8 cellular contexts compared by ENCODE assay signal in the genomic region with DNA sequence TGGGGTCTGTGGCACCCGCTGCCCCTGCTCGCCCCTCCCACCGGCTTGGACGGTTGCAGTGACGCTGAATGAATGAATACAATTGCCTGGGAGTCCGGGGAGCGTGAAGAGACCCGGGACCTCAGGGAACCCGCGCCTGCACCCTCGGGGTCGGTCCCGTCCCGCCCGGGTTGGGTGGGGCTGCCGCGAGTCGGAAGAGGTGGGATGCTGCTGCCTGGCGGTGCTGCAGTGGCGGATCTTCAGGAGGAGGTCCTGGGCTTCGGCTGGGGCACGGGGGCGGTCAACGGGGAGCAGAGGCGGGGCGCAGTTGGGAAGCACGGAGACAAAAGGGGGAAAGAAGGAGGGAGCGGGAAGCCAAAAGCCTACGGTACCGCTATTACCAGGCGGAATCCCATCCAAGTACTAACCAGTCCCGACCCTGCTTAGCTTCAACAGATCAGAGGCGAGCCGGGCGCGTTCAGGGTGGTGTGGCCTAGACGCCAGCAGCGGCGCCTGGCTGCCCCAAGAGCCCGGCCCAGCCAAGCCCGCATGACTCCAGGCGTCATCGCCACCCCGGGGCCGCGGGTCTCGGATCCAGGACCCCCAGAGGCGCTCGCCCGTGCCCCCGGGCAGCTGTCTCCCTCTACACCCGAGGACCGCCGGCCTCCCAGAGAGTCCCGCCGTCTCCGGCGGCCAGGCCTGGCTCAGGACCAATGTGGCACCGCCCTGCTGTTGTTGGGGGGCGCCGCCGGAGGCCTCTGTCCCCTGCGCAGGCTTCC.
A peak's percentile ranks its signal among the peaks of the same experiment; 100 is the strongest.
DNase-seq lines count a peak whose midpoint lies in the region; ATAC-seq and TF ChIP-seq lines count a peak whose summit lies in the region.
"Not testable (repeated sequence)": the region's sequence is repeated elsewhere in the genome, so short reads cannot be mapped to it uniquely, and the experiment has no call there.

No MANE protein-coding gene starts in this region.

- TF ChIP-seq EP300 in stomach (IDR thresholded peaks at IDR 0.05), result not testable (repeated sequence)

- H3K9me3 Mint-ChIP-seq in T-helper 1 cell treated with Interleukin-12 subunit alpha and Interleukin-12 subunit beta and Interleukin-4 antibody, amounts not matched to agents 30 μg/mL and 1 μg/mL, for 36 hours; neural crest cell: not testable (repeated sequence)

- H3K27me3 Mint-ChIP-seq in T-helper 1 cell treated with Interleukin-12 subunit alpha and Interleukin-12 subunit beta and Interleukin-4 antibody, amounts not matched to agents 30 μg/mL and 1 μg/mL, for 36 hours (ENCODE audit: low read depth), result peaks cover 55% of the 10 kb centered on the region
- peaks cover 76% of the 10 kb centered on the region for H3K27me3 Mint-ChIP-seq in neural crest cell (ENCODE audit: low read depth)

- peaks cover 27% of the 10 kb centered on the region for H3K4me1 Mint-ChIP-seq in T-helper 1 cell treated with Interleukin-12 subunit alpha and Interleukin-12 subunit beta and Interleukin-4 antibody, amounts not matched to agents 30 μg/mL and 1 μg/mL, for 36 hours (ENCODE audit: low read depth)
- peaks cover 26% of the 10 kb centered on the region for H3K4me1 Mint-ChIP-seq in neural crest cell

- not testable (repeated sequence) for H3K4me1 ChIP-seq in cardiac muscle cell (ENCODE audit: low read depth)
- peaks cover 26 to 46% (median 38%) of the 10 kb centered on the region in 4 donors for H3K4me1 ChIP-seq in stomach

- in situ Hi-C loops in astrocyte of the spinal cord (cut with HindIII; ENCODE audit: low sequenced_read_pairs), result not testable (repeated sequence)

- ATAC-seq in GM21526 (IDR thresholded peaks at IDR 0.05; ENCODE audit: low FRiP score, unreplicated experiment) (peak; percentile 100), HG03457 (IDR thresholded peaks at IDR 0.05; ENCODE audit: unreplicated experiment) (peak; percentile 100)

- TF ChIP-seq CTCF in GM06990 (IDR thresholded peaks at IDR 0.05; ENCODE audit: insufficient read depth, low read length, poor library complexity, severe bottlenecking) (peak; percentile 37), astrocyte of the spinal cord (IDR thresholded peaks at IDR 0.05; ENCODE audit: low read depth, low read length) (peak; percentile 20)
- TF ChIP-seq CTCF in cardiac muscle cell (IDR thresholded peaks at IDR 0.05; ENCODE audit: low read depth, low read length); neural crest cell (conservative IDR thresholded peaks at IDR 0.05); stomach (IDR thresholded peaks at IDR 0.05): not testable (repeated sequence)

- H3K4me3 ChIP-seq in GM06990 (replicated peaks; ENCODE audit: low read depth, low read length) (peak overlapping the region; percentile 88), astrocyte of the spinal cord (ENCODE audit: low read depth, low read length) (peak overlapping the region; percentile 61), cardiac muscle cell (peak overlapping the region; percentile 22), stomach (peak overlapping the region; percentile 42 to 54 (median 48))

- WGBS in stomach, 5 donors, result 3 to 7% (median 6%) methylated on average over 59 to 63 of the region's 63 CpGs

- TF ChIP-seq POLR2A in stomach (IDR thresholded peaks at IDR 0.05), result not testable (repeated sequence)

- peaks cover 15% of the 10 kb centered on the region for H3K36me3 Mint-ChIP-seq in T-helper 1 cell treated with Interleukin-12 subunit alpha and Interleukin-12 subunit beta and Interleukin-4 antibody, amounts not matched to agents 30 μg/mL and 1 μg/mL, for 36 hours (ENCODE audit: low read depth)
- peaks cover 25% of the 10 kb centered on the region for H3K36me3 Mint-ChIP-seq in neural crest cell (ENCODE audit: low read depth)

- H3K36me3 ChIP-seq in GM06990 (ENCODE audit: control insufficient read depth, insufficient read depth, low read length); cardiac muscle cell; stomach: not testable (repeated sequence)

- peak overlapping the region; percentile 76 for H3K4me3 Mint-ChIP-seq in T-helper 1 cell treated with Interleukin-12 subunit alpha and Interleukin-12 subunit beta and Interleukin-4 antibody, amounts not matched to agents 30 μg/mL and 1 μg/mL, for 36 hours
- H3K4me3 Mint-ChIP-seq in neural crest cell, result peak overlapping the region; percentile 83

- not testable (repeated sequence) for H3K9me3 ChIP-seq in cardiac muscle cell (ENCODE audit: low read depth)
- H3K9me3 ChIP-seq in stomach, result peaks cover 0 to 25% (median 6%) of the 10 kb centered on the region in 4 donors

- H3K27ac Mint-ChIP-seq in T-helper 1 cell treated with Interleukin-12 subunit alpha and Interleukin-12 subunit beta and Interleukin-4 antibody, amounts not matched to agents 30 μg/mL and 1 μg/mL, for 36 hours, result peak overlapping the region; percentile 53
- not testable (repeated sequence) for H3K27ac Mint-ChIP-seq in neural crest cell (ENCODE audit: unreplicated experiment)

- H3K27ac ChIP-seq in cardiac muscle cell, result not testable (repeated sequence)
- H3K27ac ChIP-seq in stomach, result peak overlapping the region; percentile 14 to 80 (median 78)

- not testable (repeated sequence) for H3K27me3 ChIP-seq in GM06990 (replicated peaks; ENCODE audit: control insufficient read depth, insufficient read depth, low read length)
- H3K27me3 ChIP-seq in cardiac muscle cell (peaks cover 80% of the 10 kb centered on the region), stomach (peaks cover 36 to 71% (median 46%) of the 10 kb centered on the region in 3 donors)

- DNase-seq in GM06990 (ENCODE audit: extremely low read depth, insufficient read length) (peak; percentile 97), cardiac muscle cell (ENCODE audit: low read depth in 1 of 2, low spot score in 1 of 2) (peak; percentile 70 to 91), neural crest cell (ENCODE audit: low read depth, low spot score) (peak; percentile 87), stomach (peak; percentile 75)
- DNase-seq in astrocyte of the spinal cord (ENCODE audit: low read depth, low spot score), result not testable (repeated sequence)

- intact Hi-C loops in stomach (cut with DNase I; ENCODE audit: low total_unique reads), result not testable (repeated sequence)

Comparison
In these comparisons a context has a peak if more than half of its experiments do, and no peak if none do; other contexts are left out.
1. H3K4me3 ChIP-seq: peak in every context shown above with its lines; median percentile 88 in GM06990; 61 in astrocyte of the spinal cord; 48 in stomach; 22 in cardiac muscle cell.